ENCODE assay signal across 15 cellular contexts in the genomic region with DNA sequence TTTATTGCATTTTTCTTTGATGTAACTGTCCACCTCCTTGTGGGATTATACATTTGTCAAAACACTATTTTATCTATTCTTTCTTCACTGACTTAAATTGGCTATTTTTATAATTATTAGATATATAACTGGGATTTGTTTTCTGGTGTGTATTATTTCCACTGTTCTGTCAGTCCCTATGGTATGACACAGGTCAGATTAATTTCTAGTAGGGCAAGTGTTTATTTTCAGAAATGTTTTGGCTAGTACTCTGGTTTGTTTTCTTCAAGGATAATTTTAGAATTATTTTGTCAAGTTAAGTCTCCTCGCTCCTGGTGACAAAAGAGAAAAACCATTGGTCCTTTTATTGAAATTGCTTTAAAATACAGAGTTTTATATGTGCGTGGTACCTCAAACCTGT.
DNase-seq lines count a peak whose midpoint lies in the region; ATAC-seq and TF ChIP-seq lines count a peak whose summit lies in the region.
"Had no signal": no experiment of that assay in that cellular context is flagged by ENCODE, and none has a peak within 500 bp of the region (broad histone marks: within the 10 kb centered on the region; RNA-seq: fewer than 3 reads in every experiment).

No MANE protein-coding gene starts in this region.

- H3K4me1 Mint-ChIP-seq in natural killer cell (peaks cover 0 to 4% of the 10 kb centered on the region in 2 donors), memory B cell (peaks cover 3% of the 10 kb centered on the region), progenitor cell of endocrine pancreas (ENCODE audit: low read depth) (peaks cover 2% of the 10 kb centered on the region)
- H3K4me1 Mint-ChIP-seq in natural killer cell treated with Interleukin-12 subunit alpha and Interleukin-12 subunit beta and Interleukin-15 and Interleukin-18, amount 100 ng/mL, for 72 hours (ENCODE audit: low read depth in 2 of 2) = no peaks in the 10 kb centered on the region
- peaks cover 2% of the 10 kb centered on the region for H3K4me1 Mint-ChIP-seq in activated naive CD8-positive, alpha-beta T cell treated with anti-CD3 and anti-CD28 coated beads, Interleukin-2, amount 50 U/mL, for 24 hours

- H3K27me3 Mint-ChIP-seq in natural killer cell (ENCODE audit: low read depth in 2 of 2) (no peaks in the 10 kb centered on the region), memory B cell (no peaks in the 10 kb centered on the region), progenitor cell of endocrine pancreas (no peaks in the 10 kb centered on the region)
- H3K27me3 Mint-ChIP-seq in natural killer cell treated with Interleukin-12 subunit alpha and Interleukin-12 subunit beta and Interleukin-15 and Interleukin-18, amount 100 ng/mL, for 72 hours = no peaks in the 10 kb centered on the region
- H3K27me3 Mint-ChIP-seq in activated naive CD8-positive, alpha-beta T cell treated with anti-CD3 and anti-CD28 coated beads, Interleukin-2, amount 50 U/mL, for 24 hours = no peaks in the 10 kb centered on the region
- H3K27me3 Mint-ChIP-seq: CD4-positive, alpha-beta memory T cell had no signal

- H3K36me3 Mint-ChIP-seq in natural killer cell (no peaks in the 10 kb centered on the region), memory B cell (peaks cover 4% of the 10 kb centered on the region), progenitor cell of endocrine pancreas (ENCODE audit: insufficient read depth) (peaks cover 4% of the 10 kb centered on the region)
- no peaks in the 10 kb centered on the region for H3K36me3 Mint-ChIP-seq in natural killer cell treated with Interleukin-12 subunit alpha and Interleukin-12 subunit beta and Interleukin-15 and Interleukin-18, amount 100 ng/mL, for 72 hours
- peaks cover 6% of the 10 kb centered on the region for H3K36me3 Mint-ChIP-seq in activated naive CD8-positive, alpha-beta T cell treated with anti-CD3 and anti-CD28 coated beads, Interleukin-2, amount 50 U/mL, for 24 hours (ENCODE audit: low read depth)

- H3K9me3 Mint-ChIP-seq in natural killer cell = no peaks in the 10 kb centered on the region
- no peaks in the 10 kb centered on the region for H3K9me3 Mint-ChIP-seq in natural killer cell treated with Interleukin-12 subunit alpha and Interleukin-12 subunit beta and Interleukin-15 and Interleukin-18, amount 100 ng/mL, for 72 hours
- H3K9me3 Mint-ChIP-seq in memory B cell = no peaks in the 10 kb centered on the region
- H3K9me3 Mint-ChIP-seq in progenitor cell of endocrine pancreas (ENCODE audit: low read depth) = no peaks in the 10 kb centered on the region
- H3K9me3 Mint-ChIP-seq in activated naive CD8-positive, alpha-beta T cell treated with anti-CD3 and anti-CD28 coated beads, Interleukin-2, amount 50 U/mL, for 24 hours = no peaks in the 10 kb centered on the region
- H3K9me3 Mint-ChIP-seq: CD4-positive, alpha-beta memory T cell had no signal

- H3K4me3 Mint-ChIP-seq in natural killer cell = no peak overlapping the region
- H3K4me3 Mint-ChIP-seq in natural killer cell treated with Interleukin-12 subunit alpha and Interleukin-12 subunit beta and Interleukin-15 and Interleukin-18, amount 100 ng/mL, for 72 hours = no peak overlapping the region
- H3K4me3 Mint-ChIP-seq in memory B cell = no peak overlapping the region
- H3K4me3 Mint-ChIP-seq in progenitor cell of endocrine pancreas (ENCODE audit: low read depth) = no peak overlapping the region
- no peak overlapping the region for H3K4me3 Mint-ChIP-seq in activated naive CD8-positive, alpha-beta T cell treated with anti-CD3 and anti-CD28 coated beads, Interleukin-2, amount 50 U/mL, for 24 hours
- H3K4me3 Mint-ChIP-seq: CD4-positive, alpha-beta memory T cell had no signal

- intact Hi-C loops in natural killer cell (cut with micrococcal nuclease) = no loop called here

- H3K27ac Mint-ChIP-seq in natural killer cell = peak overlapping the region; percentile 29 to 34
- H3K27ac Mint-ChIP-seq in natural killer cell treated with Interleukin-12 subunit alpha and Interleukin-12 subunit beta and Interleukin-15 and Interleukin-18, amount 100 ng/mL, for 72 hours = no peak overlapping the region
- peak overlapping the region; percentile 50 for H3K27ac Mint-ChIP-seq in memory B cell
- peak overlapping the region; percentile 78 for H3K27ac Mint-ChIP-seq in progenitor cell of endocrine pancreas
- no peak overlapping the region for H3K27ac Mint-ChIP-seq in activated naive CD8-positive, alpha-beta T cell treated with anti-CD3 and anti-CD28 coated beads, Interleukin-2, amount 50 U/mL, for 24 hours

- DNase-seq in natural killer cell (no peak), memory B cell (ENCODE audit: low spot score in 2 of 2) (no peak), progenitor cell of endocrine pancreas (ENCODE audit: low spot score, unreplicated experiment) (no peak)
- DNase-seq in natural killer cell treated with Interleukin-12 subunit alpha and Interleukin-12 subunit beta and Interleukin-15 and Interleukin-18, amount 100 ng/mL, for 72 hours (ENCODE audit: low spot score) = no peak
- no peak for DNase-seq in activated naive CD8-positive, alpha-beta T cell treated with anti-CD3 and anti-CD28 coated beads, Interleukin-2, amount 50 U/mL, for 24 hours
- DNase-seq: C1 segment of cervical spinal cord; Calu3; CD4-positive, alpha-beta memory T cell; COR-L47; DMS53; DMS79 treated with DMSO at 0.1 percent for 48 hours; GF-D8; GOT3; HCEC 1CT had no signal

- TF ChIP-seq CTCF in natural killer cell (IDR thresholded peaks at IDR 0.05) = no peak
- TF ChIP-seq CTCF in progenitor cell of endocrine pancreas (IDR thresholded peaks at IDR 0.05; ENCODE audit: unreplicated experiment) = no peak

- ATAC-seq in natural killer cell (no peak), memory B cell (ENCODE audit: low read depth) (no peak), HG03280 (IDR thresholded peaks at IDR 0.05; ENCODE audit: unreplicated experiment) (no peak)
- ATAC-seq in natural killer cell treated with Interleukin-12 subunit alpha and Interleukin-12 subunit beta and Interleukin-15 and Interleukin-18, amount 100 ng/mL, for 72 hours = no peak
- no peak for ATAC-seq in activated naive CD8-positive, alpha-beta T cell treated with anti-CD3 and anti-CD28 coated beads, Interleukin-2, amount 50 U/mL, for 24 hours

Comparison
In these comparisons a context has a peak if more than half of its experiments do, and no peak if none do; other contexts are left out.
1. H3K27ac Mint-ChIP-seq: peak in natural killer cell (2 of 2), memory B cell (single experiment) and progenitor cell of endocrine pancreas (single experiment); none in natural killer cell treated with Interleukin-12 subunit alpha and Interleukin-12 subunit beta and Interleukin-15 and Interleukin-18, amount 100 ng/mL, for 72 hours (0 of 2) and activated naive CD8-positive, alpha-beta T cell treated with anti-CD3 and anti-CD28 coated beads, Interleukin-2, amount 50 U/mL, for 24 hours (single experiment).